In genomic region chr12:51887476-51888315, GRCh38 we compare ENCODE assay signal across 1 cellular context.
TF ChIP-seq lines count a peak whose summit lies in the region.

A gene with protein sequence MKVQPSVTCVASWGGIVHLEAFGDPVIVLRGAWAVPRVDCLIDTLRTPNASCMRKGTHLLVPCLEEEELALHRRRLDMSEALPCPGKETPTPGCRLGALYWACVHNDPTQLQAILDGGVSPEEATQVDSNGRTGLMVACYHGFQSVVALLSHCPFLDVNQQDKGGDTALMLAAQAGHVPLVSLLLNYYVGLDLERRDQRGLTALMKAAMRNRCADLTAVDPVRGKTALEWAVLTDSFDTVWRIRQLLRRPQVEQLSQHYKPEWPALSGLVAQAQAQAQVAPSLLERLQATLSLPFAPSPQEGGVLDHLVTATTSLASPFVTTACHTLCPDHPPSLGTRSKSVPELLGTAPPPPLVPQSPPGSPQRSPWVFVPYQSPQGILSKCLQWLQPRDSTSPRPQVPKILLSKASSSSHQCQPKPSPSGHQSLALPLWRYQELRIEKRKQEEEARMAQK (plus strand): TSS chr12:51888103. CDS start chr12:51888187, 84 bp downstream.

TF ChIP-seq in K562, 482 proteins besides CTCF, POLR2A, EP300 and RAD21 (continued from another document):
- TF ChIP-seq, protein P1, sequence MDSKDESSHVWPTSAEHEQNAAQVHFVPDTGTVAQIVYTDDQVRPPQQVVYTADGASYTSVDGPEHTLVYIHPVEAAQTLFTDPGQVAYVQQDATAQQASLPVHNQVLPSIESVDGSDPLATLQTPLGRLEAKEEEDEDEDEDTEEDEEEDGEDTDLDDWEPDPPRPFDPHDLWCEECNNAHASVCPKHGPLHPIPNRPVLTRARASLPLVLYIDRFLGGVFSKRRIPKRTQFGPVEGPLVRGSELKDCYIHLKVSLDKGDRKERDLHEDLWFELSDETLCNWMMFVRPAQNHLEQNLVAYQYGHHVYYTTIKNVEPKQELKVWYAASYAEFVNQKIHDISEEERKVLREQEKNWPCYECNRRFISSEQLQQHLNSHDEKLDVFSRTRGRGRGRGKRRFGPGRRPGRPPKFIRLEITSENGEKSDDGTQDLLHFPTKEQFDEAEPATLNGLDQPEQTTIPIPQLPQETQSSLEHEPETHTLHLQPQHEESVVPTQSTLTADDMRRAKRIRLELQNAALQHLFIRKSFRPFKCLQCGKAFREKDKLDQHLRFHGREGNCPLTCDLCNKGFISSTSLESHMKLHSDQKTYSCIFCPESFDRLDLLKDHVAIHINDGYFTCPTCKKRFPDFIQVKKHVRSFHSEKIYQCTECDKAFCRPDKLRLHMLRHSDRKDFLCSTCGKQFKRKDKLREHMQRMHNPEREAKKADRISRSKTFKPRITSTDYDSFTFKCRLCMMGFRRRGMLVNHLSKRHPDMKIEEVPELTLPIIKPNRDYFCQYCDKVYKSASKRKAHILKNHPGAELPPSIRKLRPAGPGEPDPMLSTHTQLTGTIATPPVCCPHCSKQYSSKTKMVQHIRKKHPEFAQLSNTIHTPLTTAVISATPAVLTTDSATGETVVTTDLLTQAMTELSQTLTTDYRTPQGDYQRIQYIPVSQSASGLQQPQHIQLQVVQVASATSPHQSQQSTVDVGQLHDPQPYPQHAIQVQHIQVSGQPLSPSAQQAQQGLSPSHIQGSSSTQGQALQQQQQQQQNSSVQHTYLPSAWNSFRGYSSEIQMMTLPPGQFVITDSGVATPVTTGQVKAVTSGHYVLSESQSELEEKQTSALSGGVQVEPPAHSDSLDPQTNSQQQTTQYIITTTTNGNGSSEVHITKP (IDR thresholded peaks at IDR 0.05; ENCODE audit: partially characterized antibody), result peak; percentile 76
- TF ChIP-seq ZFP1 (CRISPR knock-in tag; IDR thresholded peaks at IDR 0.05) (no peak), MTF1 (CRISPR knock-in tag; IDR thresholded peaks at IDR 0.05; ENCODE audit: borderline replicate concordance) (no peak), JUN (IDR thresholded peaks at IDR 0.05; ENCODE audit: borderline replicate concordance, low read depth, low read length) (no peak), JUN (CRISPR knock-in tag; IDR thresholded peaks at IDR 0.05; ENCODE audit: borderline replicate concordance) (no peak), FOXP1 (CRISPR knock-in tag; IDR thresholded peaks at IDR 0.05) (no peak), E2F6 (IDR thresholded peaks at IDR 0.05; ENCODE audit: borderline replicate concordance in 1 of 2, extremely low read depth in 1 of 2, insufficient read depth in 1 of 2, insufficient read length in 1 of 2, low read depth in 1 of 2, low read length in 1 of 2, poor library complexity in 1 of 2, severe bottlenecking in 1 of 2) (no peak), RNF219 (CRISPR knock-in tag; IDR thresholded peaks at IDR 0.05) (no peak), ZNF584 (CRISPR knock-in tag; IDR thresholded peaks at IDR 0.05; ENCODE audit: low read depth) (no peak)
- TF ChIP-seq, protein P2, sequence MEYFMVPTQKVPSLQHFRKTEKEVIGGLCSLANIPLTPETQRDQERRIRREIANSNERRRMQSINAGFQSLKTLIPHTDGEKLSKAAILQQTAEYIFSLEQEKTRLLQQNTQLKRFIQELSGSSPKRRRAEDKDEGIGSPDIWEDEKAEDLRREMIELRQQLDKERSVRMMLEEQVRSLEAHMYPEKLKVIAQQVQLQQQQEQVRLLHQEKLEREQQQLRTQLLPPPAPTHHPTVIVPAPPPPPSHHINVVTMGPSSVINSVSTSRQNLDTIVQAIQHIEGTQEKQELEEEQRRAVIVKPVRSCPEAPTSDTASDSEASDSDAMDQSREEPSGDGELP (CRISPR knock-in tag; IDR thresholded peaks at IDR 0.05; ENCODE audit: borderline replicate concordance), result no peak
